23 cellular contexts compared by ENCODE assay signal in genomic region chr2:167508709-167509108, GRCh38.
"Had no signal": no experiment of that assay in that cellular context is flagged by ENCODE, and none has a peak within 500 bp of the region (broad histone marks: within the 10 kb centered on the region; RNA-seq: fewer than 3 reads in every experiment).

No MANE protein-coding gene starts in this region.

- H3K4me3 ChIP-seq: heart right ventricle, lower lobe of right lung, sigmoid colon, stomach, thyroid gland, upper lobe of right lung had no signal

- H3K4me1 Mint-ChIP-seq: activated CD4-positive, alpha-beta T cell treated with anti-CD3 and anti-CD28 coated beads for 36 hours; activated CD8-positive, alpha-beta memory T cell treated with anti-CD3 and anti-CD28 coated beads, Interleukin-2, amount 10 ng/mL, durations not matched to agents 7 days and 5 days; stimulated activated naive B cell treated with anti-CD40 and anti-IgM and Interleukin-4, amounts not matched to agents 10 μg/mL and 1 μg/mL and 100 μg/mL, for 72 hours; T-cell had no signal

- H3K36me3 ChIP-seq: heart right ventricle, lower lobe of right lung, sigmoid colon, stomach, thyroid gland, upper lobe of right lung had no signal

- H3K9me3 Mint-ChIP-seq: activated T-helper 2 cell treated with anti-CD3 and anti-CD28 coated beads, Interferon-gamma antibody, Interleukin-2, Interleukin-4, amounts not matched to agents 10 μg/mL and 5 μg/mL and 100 μg/mL, durations not matched to agents 14 hours and 24 hours and 36 hours had no signal

- H3K27me3 ChIP-seq: heart right ventricle, sigmoid colon, stomach, thyroid gland, upper lobe of right lung had no signal

- ATAC-seq: activated CD4-positive, alpha-beta T cell treated with anti-CD3 and anti-CD28 coated beads for 36 hours; activated CD8-positive, alpha-beta memory T cell treated with anti-CD3 and anti-CD28 coated beads, Interleukin-2, amount 10 ng/mL, durations not matched to agents 7 days and 5 days; activated CD8-positive, alpha-beta T cell treated with anti-CD3 and anti-CD28 coated beads, Interleukin-2, amount 10 ng/mL, durations not matched to agents 7 days and 5 days; activated naive CD4-positive, alpha-beta T cell treated with anti-CD3 and anti-CD28 coated beads, Interleukin-2, amount 50 U/mL, for 72 hours; heart right ventricle; left lobe of liver; lower lobe of right lung; stimulated activated naive B cell treated with anti-CD40 and anti-IgM and Interleukin-4, amounts not matched to agents 10 μg/mL and 1 μg/mL and 100 μg/mL, for 72 hours; T-cell; upper lobe of right lung had no signal

- H3K4me1 ChIP-seq: heart right ventricle, lower lobe of right lung, stomach, thyroid gland, upper lobe of right lung had no signal

- H3K9me3 ChIP-seq: heart right ventricle, lower lobe of right lung, sigmoid colon, stomach, thyroid gland, upper lobe of right lung had no signal

- FAIRE-seq: colon had no signal

- H3K27ac Mint-ChIP-seq: activated CD4-positive, alpha-beta T cell treated with anti-CD3 and anti-CD28 coated beads for 36 hours; activated CD8-positive, alpha-beta memory T cell treated with anti-CD3 and anti-CD28 coated beads, Interleukin-2, amount 10 ng/mL, durations not matched to agents 7 days and 5 days; activated CD8-positive, alpha-beta T cell treated with anti-CD3 and anti-CD28 coated beads, Interleukin-2, amount 10 ng/mL, durations not matched to agents 7 days and 5 days; activated naive CD4-positive, alpha-beta T cell treated with anti-CD3 and anti-CD28 coated beads, Interleukin-2, amount 50 U/mL, for 72 hours; activated T-helper 2 cell treated with anti-CD3 and anti-CD28 coated beads, Interferon-gamma antibody, Interleukin-2, Interleukin-4, amounts not matched to agents 10 μg/mL and 5 μg/mL and 100 μg/mL, durations not matched to agents 14 hours and 24 hours and 36 hours; stimulated activated naive B cell treated with anti-CD40 and anti-IgM and Interleukin-4, amounts not matched to agents 10 μg/mL and 1 μg/mL and 100 μg/mL, for 72 hours; T-cell had no signal

- H3K27me3 Mint-ChIP-seq: activated CD4-positive, alpha-beta T cell treated with anti-CD3 and anti-CD28 coated beads for 36 hours; activated CD8-positive, alpha-beta memory T cell treated with anti-CD3 and anti-CD28 coated beads, Interleukin-2, amount 10 ng/mL, durations not matched to agents 7 days and 5 days; stimulated activated naive B cell treated with anti-CD40 and anti-IgM and Interleukin-4, amounts not matched to agents 10 μg/mL and 1 μg/mL and 100 μg/mL, for 72 hours; T-cell had no signal

- H3K4me3 Mint-ChIP-seq: activated CD4-positive, alpha-beta T cell treated with anti-CD3 and anti-CD28 coated beads for 36 hours; activated CD8-positive, alpha-beta memory T cell treated with anti-CD3 and anti-CD28 coated beads, Interleukin-2, amount 10 ng/mL, durations not matched to agents 7 days and 5 days; activated CD8-positive, alpha-beta T cell treated with anti-CD3 and anti-CD28 coated beads, Interleukin-2, amount 10 ng/mL, durations not matched to agents 7 days and 5 days; nephron; stimulated activated naive B cell treated with anti-CD40 and anti-IgM and Interleukin-4, amounts not matched to agents 10 μg/mL and 1 μg/mL and 100 μg/mL, for 72 hours; T-cell had no signal

- DNase-seq: activated CD4-positive, alpha-beta T cell treated with anti-CD3 and anti-CD28 coated beads for 36 hours; activated CD4-positive, CD25-positive, alpha-beta regulatory T cell; activated CD8-positive, alpha-beta memory T cell treated with anti-CD3 and anti-CD28 coated beads, Interleukin-2, amount 10 ng/mL, durations not matched to agents 7 days and 5 days; activated CD8-positive, alpha-beta T cell treated with anti-CD3 and anti-CD28 coated beads, Interleukin-2, amount 10 ng/mL, durations not matched to agents 7 days and 5 days; activated T-cell treated with anti-CD3 and anti-CD28 coated beads, Interleukin-2, amount 50 U/mL, for 48 hours; dermis blood vessel endothelial cell; effector CD8-positive, alpha-beta T cell; heart right ventricle; lower lobe of right lung; mesenchymal stem cell; sigmoid colon; stimulated activated CD4-positive, alpha-beta T cell treated with anti-CD3 and anti-CD28 coated beads, Interleukin-15, amount 100 ng/mL, for 24 hours; stimulated activated CD4-positive, alpha-beta T cell treated with anti-CD3 and anti-CD28 coated beads, Interleukin-2, amount 100 ng/mL, for 24 hours; stimulated activated naive B cell treated with anti-CD40 and anti-IgM and Interleukin-4, amounts not matched to agents 10 μg/mL and 1 μg/mL and 100 μg/mL, for 72 hours; stomach; T-cell; thyroid gland; upper lobe of right lung had no signal

- H3K27ac ChIP-seq: heart right ventricle, lower lobe of right lung, stomach, thyroid gland, upper lobe of right lung had no signal

- H3K36me3 Mint-ChIP-seq: activated CD8-positive, alpha-beta memory T cell treated with anti-CD3 and anti-CD28 coated beads, Interleukin-2, amount 10 ng/mL, durations not matched to agents 7 days and 5 days; activated naive CD4-positive, alpha-beta T cell treated with anti-CD3 and anti-CD28 coated beads, Interleukin-2, amount 50 U/mL, for 72 hours; stimulated activated naive B cell treated with anti-CD40 and anti-IgM and Interleukin-4, amounts not matched to agents 10 μg/mL and 1 μg/mL and 100 μg/mL, for 72 hours; T-cell had no signal
